Comparison of ENCODE assay signal across 21 cellular contexts in genomic region chr16:69871708-69872107, GRCh38.
DNase-seq lines count a peak whose midpoint lies in the region; ATAC-seq and TF ChIP-seq lines count a peak whose summit lies in the region.
"Had no signal": no experiment of that assay in that cellular context is flagged by ENCODE, and none has a peak within 500 bp of the region (broad histone marks: within the 10 kb centered on the region; RNA-seq: fewer than 3 reads in every experiment).

No MANE protein-coding gene starts in this region.

- H3K4me3 ChIP-seq in IMR-90 (ENCODE audit: insufficient read depth, low read depth, low read length) = no peak overlapping the region
- no peak overlapping the region for H3K4me3 ChIP-seq in osteoblast (ENCODE audit: insufficient read depth, low read length)
- no peak overlapping the region for H3K4me3 ChIP-seq in Karpas-422 (ENCODE audit: low read length)
- H3K4me3 ChIP-seq in MG63 = no peak overlapping the region
- H3K4me3 ChIP-seq: BLaER1 had no signal

- WGBS in IMR-90 (ENCODE audit: extremely low coverage in 2 of 2, insufficient read length in 1 of 2), 2 experiments = no CpG with 5 or more reads among the region's 15 CpGs

- H3K9me3 ChIP-seq in IMR-90 (ENCODE audit: control insufficient read depth, insufficient read depth, low read length) (peaks cover 5% of the 10 kb centered on the region), T-helper 17 cell (ENCODE audit: control insufficient read depth, low read length, poor library complexity, severe bottlenecking) (no peaks in the 10 kb centered on the region), osteoblast (ENCODE audit: low read depth, low read length) (peaks cover 3% of the 10 kb centered on the region), Karpas-422 (ENCODE audit: low read length) (no peaks in the 10 kb centered on the region), MG63 (no peaks in the 10 kb centered on the region)
- H3K9me3 ChIP-seq: BE2C, Caco-2 had no signal

- H3K27ac ChIP-seq in IMR-90 (ENCODE audit: insufficient read depth, low read length) (no peak overlapping the region), osteoblast (ENCODE audit: low read depth, low read length) (no peak overlapping the region), Karpas-422 (ENCODE audit: low read length) (no peak overlapping the region)
- H3K27ac ChIP-seq: BLaER1 had no signal

- no peak overlapping the region for H2BK20ac ChIP-seq in IMR-90 (ENCODE audit: low read depth, low read length)

- in situ Hi-C loops in IMR-90 (cut with MboI; ENCODE audit: low sequenced_read_pairs) = no loop called here

- 0 out of 2 replicates have a peak overlapping the region, but pooled peaks have one; percentile 14 for H2AK5ac ChIP-seq in IMR-90 (ENCODE audit: low read depth, low read length)

- H3K4me3 Mint-ChIP-seq in T-helper 17 cell = no peak overlapping the region
- H3K4me3 Mint-ChIP-seq in stimulated activated effector memory CD8-positive, alpha-beta T cell treated with anti-CD3 and anti-CD28 coated beads, Interleukin-12 subunit alpha, Interleukin-12 subunit beta, amount 100 ng/mL, for 72 hours = no peak overlapping the region
- H3K4me3 Mint-ChIP-seq: CD14-positive monocyte; CD4-positive, alpha-beta memory T cell; CD8-positive, alpha-beta memory T cell had no signal

- TF ChIP-seq CTCF in IMR-90 (conservative IDR thresholded peaks at IDR 0.05; ENCODE audit: low read depth, low read length) = no peak
- no peak for TF ChIP-seq CTCF in osteoblast (IDR thresholded peaks at IDR 0.05; ENCODE audit: extremely low read depth, low read depth, low read length)

- H4K5ac ChIP-seq in IMR-90 (ENCODE audit: low read depth, low read length) = no peak overlapping the region

- no peak for ATAC-seq in IMR-90 (ENCODE audit: low read depth)
- no peak for ATAC-seq in T-helper 17 cell
- ATAC-seq in stimulated activated effector memory CD8-positive, alpha-beta T cell treated with anti-CD3 and anti-CD28 coated beads, Interleukin-12 subunit alpha, Interleukin-12 subunit beta, amount 100 ng/mL, for 72 hours = no peak
- no peak for ATAC-seq in GM21381 (IDR thresholded peaks at IDR 0.05; ENCODE audit: unreplicated experiment)

- no peak overlapping the region for H3K14ac ChIP-seq in IMR-90 (replicated peaks; ENCODE audit: low read depth, low read length)

- dilution Hi-C loops in IMR-90 (cut with HindIII; ENCODE audit: low sequenced_read_pairs, unreplicated experiment) = no loop called here

- no peak overlapping the region for H2BK5ac ChIP-seq in IMR-90 (ENCODE audit: low read depth, low read length, poor library complexity, severe bottlenecking)

- H4K20me1 ChIP-seq in IMR-90 (ENCODE audit: insufficient read depth, low read length) (no peaks in the 10 kb centered on the region), osteoblast (ENCODE audit: insufficient read depth, low read length) (no peaks in the 10 kb centered on the region), Karpas-422 (ENCODE audit: insufficient read depth, low read depth, low read length) (no peaks in the 10 kb centered on the region)
- H4K20me1 ChIP-seq: BLaER1 had no signal

- no peaks in the 10 kb centered on the region for H3K27me3 Mint-ChIP-seq in T-helper 17 cell
- H3K27me3 Mint-ChIP-seq: CD4-positive, alpha-beta memory T cell; CD4-positive, CD25-positive, alpha-beta regulatory T cell; CD8-positive, alpha-beta memory T cell had no signal

- no peak overlapping the region for H4K91ac ChIP-seq in IMR-90 (ENCODE audit: insufficient read depth, low read depth, low read length)

- H3K9me2 ChIP-seq in Karpas-422 (replicated peaks; ENCODE audit: insufficient read depth, low read length) = no peaks in the 10 kb centered on the region

- H3K79me2 ChIP-seq in osteoblast (ENCODE audit: insufficient read depth, low read length) (no peaks in the 10 kb centered on the region), Karpas-422 (ENCODE audit: low read length) (no peaks in the 10 kb centered on the region; the same call in 1 of the 2 replicates)

- CTCF ChIA-PET in IMR-90 (lab: Yijun Ruan, JAX) = interaction anchor here (1.0 kb wide), 1 partner anchor 58 kb away, joined by 3 read pairs; no protein-coding TSS in a partner anchor

- H3K9me1 ChIP-seq in IMR-90 (ENCODE audit: insufficient read depth, low read length) = peaks cover 13% of the 10 kb centered on the region; the same call in 1 of the 2 replicates

- peaks cover 0 to 8% of the 10 kb centered on the region in 2 experiments; a peak in 2 of 4 replicates for H3K79me1 ChIP-seq in IMR-90 (ENCODE audit: low read depth in 1 of 2, low read length in 2 of 2)

- H3K4me1 ChIP-seq in IMR-90 (ENCODE audit: control insufficient read depth, insufficient read depth, low read length) (peaks cover 4% of the 10 kb centered on the region; the same call in 1 of the 2 replicates), osteoblast (ENCODE audit: insufficient read depth, low read length) (peaks cover 6% of the 10 kb centered on the region), Karpas-422 (ENCODE audit: low read length) (no peaks in the 10 kb centered on the region)
- H3K4me1 ChIP-seq: BE2C, BLaER1, Caco-2 had no signal

- H4K8ac ChIP-seq in IMR-90 (ENCODE audit: low read depth in 2 of 2, low read length in 2 of 2) = no peak overlapping the region

- no peak overlapping the region for H2BK120ac ChIP-seq in IMR-90 (ENCODE audit: low read depth, low read length)

- no peak overlapping the region for H2AK9ac ChIP-seq in IMR-90 (replicated peaks; ENCODE audit: low read depth, low read length, poor library complexity)

- no peak overlapping the region for H3K56ac ChIP-seq in IMR-90 (ENCODE audit: extremely low read depth, insufficient read depth, low read length)

- H3K18ac ChIP-seq in IMR-90 (ENCODE audit: low read depth, low read length) = no peak overlapping the region

- H3K4me2 ChIP-seq in IMR-90 (ENCODE audit: low read depth, low read length) (no peak overlapping the region), osteoblast (ENCODE audit: insufficient read depth, low read length) (no peak overlapping the region), Karpas-422 (ENCODE audit: low read depth, low read length, poor library complexity, severe bottlenecking) (no peak overlapping the region)
- H3K4me2 ChIP-seq: BLaER1 had no signal

- intact Hi-C loops in IMR-90 (cut with micrococcal nuclease) = no loop called here

- TF ChIP-seq RAD21 in IMR-90 (IDR thresholded peaks at IDR 0.05; ENCODE audit: low read length) = no peak

- H3K9ac ChIP-seq in IMR-90 (ENCODE audit: low read depth, low read length) = no peak overlapping the region
- no peak overlapping the region for H3K9ac ChIP-seq in Karpas-422 (ENCODE audit: low read length)
- H3K9ac ChIP-seq: BLaER1 had no signal

- DNase-seq in IMR-90 (no peak), T-helper 17 cell (no peak), osteoblast (ENCODE audit: insufficient read length, low spot score, missing footprints) (peak; percentile 27), Karpas-422 (no peak), MG63 (no peak), COLO668 (lab: John Stamatoyannopoulos, UW; ENCODE audit: unreplicated experiment) (no peak)
- DNase-seq in stimulated activated effector memory CD8-positive, alpha-beta T cell treated with anti-CD3 and anti-CD28 coated beads, Interleukin-12 subunit alpha, Interleukin-12 subunit beta, amount 100 ng/mL, for 72 hours (ENCODE audit: low spot score in 2 of 2) = no peak
- DNase-seq: 8988T; ACHN; BE2C; C1 segment of cervical spinal cord; Caco-2; Calu3; CD4-positive, alpha-beta memory T cell; CD4-positive, CD25-positive, alpha-beta regulatory T cell; CD8-positive, alpha-beta memory T cell; DMS79 treated with DMSO at 0.1 percent for 48 hours; GF-D8 had no signal

- no peak for TF ChIP-seq POLR2A in IMR-90 (IDR thresholded peaks at IDR 0.05; ENCODE audit: low read depth, low read length)

- POLR2A ChIA-PET in IMR-90 (lab: Charles Lee; ENCODE audit: unreplicated experiment) = no interaction called here

- no peak overlapping the region for H2AFZ ChIP-seq in IMR-90 (replicated peaks; ENCODE audit: low read length, poor library complexity)
- no peak overlapping the region for H2AFZ ChIP-seq in osteoblast (ENCODE audit: low read length)
- no peak overlapping the region for H2AFZ ChIP-seq in Karpas-422 (ENCODE audit: low read length)

- no peak overlapping the region for H3K23ac ChIP-seq in IMR-90 (ENCODE audit: low read depth, low read length)

- peaks cover 8% of the 10 kb centered on the region for H3K36me3 ChIP-seq in IMR-90 (ENCODE audit: control insufficient read depth, insufficient read depth, low read length)
- peaks cover 4% of the 10 kb centered on the region for H3K36me3 ChIP-seq in osteoblast (ENCODE audit: insufficient read depth, low read length)
- H3K36me3 ChIP-seq in Karpas-422 (ENCODE audit: insufficient read depth, low read length) = peaks cover 4% of the 10 kb centered on the region; the same call in 1 of the 2 replicates
- H3K36me3 ChIP-seq in MG63 = no peaks in the 10 kb centered on the region; the same call in none of the 2 replicates
- H3K36me3 ChIP-seq: BE2C had no signal

- H3K4me1 Mint-ChIP-seq in T-helper 17 cell = peaks cover 11% of the 10 kb centered on the region
- no peaks in the 10 kb centered on the region for H3K4me1 Mint-ChIP-seq in stimulated activated effector memory CD8-positive, alpha-beta T cell treated with anti-CD3 and anti-CD28 coated beads, Interleukin-12 subunit alpha, Interleukin-12 subunit beta, amount 100 ng/mL, for 72 hours
- H3K4me1 Mint-ChIP-seq: CD14-positive monocyte; CD4-positive, CD25-positive, alpha-beta regulatory T cell; CD8-positive, alpha-beta memory T cell had no signal

- peaks cover 7% of the 10 kb centered on the region for H3K36me3 Mint-ChIP-seq in T-helper 17 cell (ENCODE audit: low read depth)
- peaks cover 59% of the 10 kb centered on the region for H3K36me3 Mint-ChIP-seq in stimulated activated effector memory CD8-positive, alpha-beta T cell treated with anti-CD3 and anti-CD28 coated beads, Interleukin-12 subunit alpha, Interleukin-12 subunit beta, amount 100 ng/mL, for 72 hours

- no peak overlapping the region for H2BK15ac ChIP-seq in IMR-90 (ENCODE audit: low read depth, low read length)

- peak overlapping the region; percentile 62 for H3K27ac Mint-ChIP-seq in T-helper 17 cell
- H3K27ac Mint-ChIP-seq in stimulated activated effector memory CD8-positive, alpha-beta T cell treated with anti-CD3 and anti-CD28 coated beads, Interleukin-12 subunit alpha, Interleukin-12 subunit beta, amount 100 ng/mL, for 72 hours = peak overlapping the region; percentile 32
- H3K27ac Mint-ChIP-seq: CD14-positive monocyte; CD4-positive, alpha-beta memory T cell had no signal

- no peaks in the 10 kb centered on the region for H3K9me3 Mint-ChIP-seq in stimulated activated effector memory CD8-positive, alpha-beta T cell treated with anti-CD3 and anti-CD28 coated beads, Interleukin-12 subunit alpha, Interleukin-12 subunit beta, amount 100 ng/mL, for 72 hours
- H3K9me3 Mint-ChIP-seq: CD4-positive, alpha-beta memory T cell; CD4-positive, CD25-positive, alpha-beta regulatory T cell had no signal

- no peak overlapping the region for H3K4ac ChIP-seq in IMR-90 (ENCODE audit: low read depth, low read length)

- H3K27me3 ChIP-seq in IMR-90 (ENCODE audit: control insufficient read depth, insufficient read depth, low read length) = no peaks in the 10 kb centered on the region
- H3K27me3 ChIP-seq in osteoblast (ENCODE audit: insufficient read depth, low read length) = no peaks in the 10 kb centered on the region
- no peaks in the 10 kb centered on the region for H3K27me3 ChIP-seq in Karpas-422 (ENCODE audit: low read length)
- H3K27me3 ChIP-seq in MG63 = no peaks in the 10 kb centered on the region
- H3K27me3 ChIP-seq: BE2C, BLaER1 had no signal

- no TSS peak for BruUV-seq in IMR-90 (replicated peaks; lab: Mats Ljungman, UMichigan)
